8 cellular contexts compared by ENCODE assay signal in genomic region chr4:12852338-12853307, GRCh38.
DNase-seq lines count a peak whose midpoint lies in the region; ATAC-seq, FAIRE-seq and TF ChIP-seq lines count a peak whose summit lies in the region.

No MANE protein-coding gene starts in this region.

- no peak for FAIRE-seq in A549 (lab: Jason Lieb, UNC)

- peak overlapping the region; percentile 55 for H3K4me2 ChIP-seq in A549
- H3K4me2 ChIP-seq in parathyroid adenoma (ENCODE audit: low read length), result no peak overlapping the region

- H3K36me3 ChIP-seq in parathyroid adenoma (ENCODE audit: control insufficient read depth, insufficient read depth, low read length), result no peaks in the 10 kb centered on the region

- H3K9me3 ChIP-seq in A549 (no peaks in the 10 kb centered on the region), parathyroid adenoma (ENCODE audit: control insufficient read depth, low read length) (no peaks in the 10 kb centered on the region)

- 20% methylated on average over 8 of the region's 8 CpGs for WGBS in A549 (ENCODE audit: missing lambda C conversion rate)

- no peak overlapping the region for H3K4me3 ChIP-seq in A549
- no peak overlapping the region for H3K4me3 ChIP-seq in parathyroid adenoma (ENCODE audit: low read depth, low read length)

- H3K4me1 ChIP-seq in A549 (peaks cover 5% of the 10 kb centered on the region; the same call in 2 of the 3 replicates), foreskin keratinocyte (peaks cover 4% of the 10 kb centered on the region), parathyroid adenoma (no peaks in the 10 kb centered on the region)

- TF ChIP-seq POLR2A in A549 (IDR thresholded peaks at IDR 0.05; ENCODE audit: low read length), result no peak

- ATAC-seq in A549, result peak; percentile 91 to 92
- peak; percentile 70 for ATAC-seq in GM18858 (IDR thresholded peaks at IDR 0.05; ENCODE audit: unreplicated experiment)
- ATAC-seq in foreskin keratinocyte, result peak; percentile 91

- H3K27ac ChIP-seq in A549 (peak overlapping the region; percentile 27 to 43; a peak in 4 of 6 replicates), foreskin keratinocyte (no peak overlapping the region), parathyroid adenoma (no peak overlapping the region)

- H3K27me3 ChIP-seq in foreskin keratinocyte (peaks cover 10% of the 10 kb centered on the region), parathyroid adenoma (ENCODE audit: control insufficient read depth, insufficient read depth, low read length) (no peaks in the 10 kb centered on the region)

- CTCF ChIA-PET in A549 (lab: Yijun Ruan, JAX), result interaction anchor here (0.7 to 3.0 kb wide), 18 partner anchors 9 to 795 kb away, joined by 3 to 22 read pairs (median 4); partner anchors contain the start of gene NKX3-2

- no peaks in the 10 kb centered on the region for H3K79me2 ChIP-seq in parathyroid adenoma

- POLR2A ChIA-PET in A549 (lab: Yijun Ruan, JAX), result no interaction called here

- TF ChIP-seq RAD21 in A549 (conservative IDR thresholded peaks at IDR 0.05 in 1 of 2, IDR thresholded peaks at IDR 0.05 in 1 of 2), result peak; percentile 69 to 79

- no peak for TF ChIP-seq EP300 in A549 (IDR thresholded peaks at IDR 0.05)

- no peak overlapping the region for H2AFZ ChIP-seq in parathyroid adenoma

- peak; percentile 23 to 61 for DNase-seq in A549 (ENCODE audit: low read depth in 1 of 2, low spot score in 1 of 2)
- peak; percentile 43 for DNase-seq in NAMALWA (ENCODE audit: low spot score)
- peak; percentile 41 for DNase-seq in SKM-1 (lab: John Stamatoyannopoulos, UW; ENCODE audit: unreplicated experiment)
- DNase-seq in foreskin keratinocyte, result peak; percentile 40 to 67
- no peak for DNase-seq in stimulated activated CD4-positive, alpha-beta T cell treated with anti-CD3 and anti-CD28 coated beads, Interleukin-2, amount 100 ng/mL, for 48 hours
- DNase-seq in NCI-H2227 treated with DMSO at 0.1 percent for 48 hours (lab: John Stamatoyannopoulos, UW), result no peak

- peak; percentile 64 for TF ChIP-seq CTCF in A549 (IDR thresholded peaks at IDR 0.05)
- TF ChIP-seq CTCF in foreskin keratinocyte (conservative IDR thresholded peaks at IDR 0.05), result peak; percentile 80
- TF ChIP-seq CTCF in parathyroid adenoma (IDR thresholded peaks at IDR 0.05), result peak; percentile 37

- H3K9ac ChIP-seq in parathyroid adenoma, result no peak overlapping the region

TF ChIP-seq in A549, 52 proteins besides CTCF, POLR2A, EP300 and RAD21:
- TF ChIP-seq CBX2 (IDR thresholded peaks at IDR 0.05; ENCODE audit: borderline replicate concordance, low read depth), result no peak
- TF ChIP-seq SMC3 (IDR thresholded peaks at IDR 0.05), result peak; percentile 64; the same call in 2 of the 3 replicates
- 0 out of 4 replicates have a peak, but pooled peaks of 1 of the 2 experiments have one; percentile 37 for TF ChIP-seq CEBPB (IDR thresholded peaks at IDR 0.05)
- no peak for TF ChIP-seq MYC (IDR thresholded peaks at IDR 0.05; ENCODE audit: borderline replicate concordance, low read length)
- TF ChIP-seq NFE2L2 (conservative IDR thresholded peaks at IDR 0.05; ENCODE audit: low read length), result no peak
- TF ChIP-seq JUNB (IDR thresholded peaks at IDR 0.05), result no peak
- no peak for TF ChIP-seq ZFP36 (IDR thresholded peaks at IDR 0.05; ENCODE audit: borderline replicate concordance, partially characterized antibody)
- TF ChIP-seq BCL3 (IDR thresholded peaks at IDR 0.05), result no peak
- no peak for TF ChIP-seq TFCP2L1 (CRISPR knock-in tag; IDR thresholded peaks at IDR 0.05)
- no peak for TF ChIP-seq REST (IDR thresholded peaks at IDR 0.05)
- no peak for TF ChIP-seq GATA3 (IDR thresholded peaks at IDR 0.05; ENCODE audit: borderline replicate concordance)
- no peak for TF ChIP-seq FOSL2 (IDR thresholded peaks at IDR 0.05)
- no peak for TF ChIP-seq FOSL2 (CRISPR knock-in tag; IDR thresholded peaks at IDR 0.05)

Comparison
In these comparisons a context has a peak if more than half of its experiments do, and no peak if none do; other contexts are left out.
1. DNase-seq: peak in A549 (2 of 2), NAMALWA (single experiment), SKM-1 (single experiment) and foreskin keratinocyte (2 of 2); none in stimulated activated CD4-positive, alpha-beta T cell treated with anti-CD3 and anti-CD28 coated beads, Interleukin-2, amount 100 ng/mL, for 48 hours (0 of 2) and NCI-H2227 treated with DMSO at 0.1 percent for 48 hours (single experiment).
2. H3K27ac ChIP-seq: peak in A549 (2 of 2); none in foreskin keratinocyte (single experiment) and parathyroid adenoma (single experiment).
3. Peak in every context shown above with its lines, with median percentiles within 50 percentile points of each other: ATAC-seq and CTCF ChIP-seq.